ENCODE assay signal across 31 cellular contexts in genomic region chr4:5192271-5192670, GRCh38.
"Had no signal": no experiment of that assay in that cellular context is flagged by ENCODE, and none has a peak within 500 bp of the region (broad histone marks: within the 10 kb centered on the region; RNA-seq: fewer than 3 reads in every experiment).

No MANE protein-coding gene starts in this region.

- H3K9ac ChIP-seq: parathyroid adenoma had no signal

- ATAC-seq: left ventricle myocardium superior; lower lobe of right lung; mucosa of descending colon; right lobe of liver; stimulated activated naive CD8-positive, alpha-beta T cell treated with anti-CD3 and anti-CD28 coated beads, Interleukin-15, amount 100 ng/mL, for 72 hours had no signal

- H3K9me3 ChIP-seq: colonic mucosa, esophagus muscularis mucosa, lower lobe of right lung, mucosa of descending colon, neutrophil, right lobe of liver, thyroid gland had no signal

- H2AFZ ChIP-seq: parathyroid adenoma had no signal

- H3K27me3 Mint-ChIP-seq: dendritic cell treated with granulocyte-macrophage colony-stimulating factor and Interleukin-4, amounts not matched to agents 40 ng/mL and 50 ng/mL, for 4 days; naive B cell; progenitor cell of endocrine pancreas; type B pancreatic cell had no signal

- H3K4me3 Mint-ChIP-seq: dendritic cell treated with granulocyte-macrophage colony-stimulating factor and Interleukin-4, amounts not matched to agents 40 ng/mL and 50 ng/mL, for 4 days; immature natural killer cell; mesothelial cell of epicardium; naive B cell; natural killer cell treated with Interleukin-12 subunit alpha and Interleukin-12 subunit beta and Interleukin-15 and Interleukin-18, amount 100 ng/mL, for 72 hours; neural crest cell; stimulated activated naive CD8-positive, alpha-beta T cell treated with anti-CD3 and anti-CD28 coated beads, Interleukin-15, amount 100 ng/mL, for 72 hours; type B pancreatic cell had no signal

- H3K36me3 Mint-ChIP-seq: immature natural killer cell; mesothelial cell of epicardium; naive B cell; natural killer cell treated with Interleukin-12 subunit alpha and Interleukin-12 subunit beta and Interleukin-15 and Interleukin-18, amount 100 ng/mL, for 72 hours; type B pancreatic cell had no signal

- H3K4me1 ChIP-seq: colonic mucosa, esophagus muscularis mucosa, lower lobe of right lung, parathyroid adenoma, right lobe of liver, thyroid gland had no signal

- H3K27ac Mint-ChIP-seq: dendritic cell treated with granulocyte-macrophage colony-stimulating factor and Interleukin-4, amounts not matched to agents 40 ng/mL and 50 ng/mL, for 4 days; mesothelial cell of epicardium; natural killer cell treated with Interleukin-12 subunit alpha and Interleukin-12 subunit beta and Interleukin-15 and Interleukin-18, amount 100 ng/mL, for 72 hours; progenitor cell of endocrine pancreas; type B pancreatic cell had no signal

- H3K27me3 ChIP-seq: colonic mucosa, esophagus muscularis mucosa, neutrophil, right lobe of liver, thyroid gland had no signal

- FAIRE-seq: endothelial cell of umbilical vein, frontal cortex, small intestine had no signal

- H3K4me3 ChIP-seq: colonic mucosa, esophagus muscularis mucosa, lower lobe of right lung, mucosa of descending colon, right lobe of liver, thyroid gland had no signal

- H3K9me3 Mint-ChIP-seq: dendritic cell treated with granulocyte-macrophage colony-stimulating factor and Interleukin-4, amounts not matched to agents 40 ng/mL and 50 ng/mL, for 4 days; immature natural killer cell; mesothelial cell of epicardium; naive B cell; natural killer cell treated with Interleukin-12 subunit alpha and Interleukin-12 subunit beta and Interleukin-15 and Interleukin-18, amount 100 ng/mL, for 72 hours; neural crest cell; stimulated activated naive CD8-positive, alpha-beta T cell treated with anti-CD3 and anti-CD28 coated beads, Interleukin-15, amount 100 ng/mL, for 72 hours; type B pancreatic cell had no signal

- DNase-seq: cerebellar nuclear complex; colonic mucosa; effector memory CD4-positive, alpha-beta T cell; hypothalamus; immature natural killer cell; islet precursor cell; kidney glomerular epithelial cell; left ventricle myocardium superior; lower lobe of right lung; mesenchymal stem cell; mucosa of descending colon; naive B cell; right lobe of liver; small intestine; stimulated activated CD4-positive, alpha-beta T cell treated with anti-CD3 and anti-CD28 coated beads, Interleukin-15, amount 100 ng/mL, for 24 hours; stimulated activated CD4-positive, alpha-beta T cell treated with anti-CD3 and anti-CD28 coated beads, Interleukin-2, amount 100 ng/mL, for 48 hours; stimulated activated CD8-positive, alpha-beta memory T cell treated with anti-CD3 and anti-CD28 coated beads, Interleukin-4, amount 100 ng/mL, for 48 hours; stimulated activated naive CD4-positive, alpha-beta T cell; stimulated activated naive CD8-positive, alpha-beta T cell treated with anti-CD3 and anti-CD28 coated beads, Interleukin-15, amount 100 ng/mL, for 72 hours; thyroid gland had no signal

- H3K36me3 ChIP-seq: colonic mucosa, esophagus muscularis mucosa, lower lobe of right lung, neutrophil, right lobe of liver, thyroid gland had no signal

- H3K4me1 Mint-ChIP-seq: immature natural killer cell; mesothelial cell of epicardium; neural crest cell; stimulated activated naive CD8-positive, alpha-beta T cell treated with anti-CD3 and anti-CD28 coated beads, Interleukin-15, amount 100 ng/mL, for 72 hours had no signal

- H3K27ac ChIP-seq: colonic mucosa, esophagus muscularis mucosa, lower lobe of right lung, neutrophil, parathyroid adenoma, right lobe of liver, thyroid gland had no signal

- H3K79me2 ChIP-seq: parathyroid adenoma had no signal
